Comparison of ENCODE assay signal across 8 cellular contexts in genomic region chr20:36951198-36951976, GRCh38. TPM values are rescaled to one million over a fixed set of nuclear protein-coding genes. Genes with fewer than 3 reads are reported as not detected.
DNase-seq lines count a peak whose midpoint lies in the region; ATAC-seq, FAIRE-seq and TF ChIP-seq lines count a peak whose summit lies in the region.

TSS of gene SAMHD1 (minus strand) at chr20:36951708. CDS start at chr20:36951643, 65 bp downstream.

- H3K4me3 ChIP-seq in WI38 (ENCODE audit: low read depth, low read length) (peak within 1 kb of the TSS; percentile 83), bronchial epithelial cell (ENCODE audit: low read depth, low read length) (peak within 1 kb of the TSS; percentile 62)

- no peak for TF ChIP-seq CTCF in WI38 (IDR thresholded peaks at IDR 0.05; ENCODE audit: low read depth, low read length)
- TF ChIP-seq CTCF in bronchial epithelial cell (IDR thresholded peaks at IDR 0.05; ENCODE audit: insufficient read depth, low read length, severe bottlenecking): peak; percentile 8

- no peak for FAIRE-seq in bronchial epithelial cell (lab: Jason Lieb, UNC)

- ATAC-seq in GM18868 (IDR thresholded peaks at IDR 0.05; ENCODE audit: unreplicated experiment) (peak; percentile 95), HG03108 (IDR thresholded peaks at IDR 0.05; ENCODE audit: unreplicated experiment) (peak; percentile 88)

- no peaks in the 10 kb centered on the region for H3K27me3 ChIP-seq in bronchial epithelial cell (ENCODE audit: control insufficient read depth, insufficient read depth, low read length)

- H3K36me3 ChIP-seq in bronchial epithelial cell (ENCODE audit: control insufficient read depth, insufficient read depth, low read length): no peaks in the 10 kb centered on the region

- DNase-seq in ACHN (peak; percentile 98), NCI-H2227 (lab: John Stamatoyannopoulos, UW; ENCODE audit: unreplicated experiment) (peak; percentile 99), bronchial epithelial cell (ENCODE audit: low read depth) (peak; percentile 88), iPS-NIHi7 (ENCODE audit: extremely low spot score) (peak; percentile 100), smooth muscle cell of the brain vasculature (ENCODE audit: low read depth, low spot score) (peak; percentile 89)

- in situ Hi-C loops in ACHN (cut with HindIII; ENCODE audit: low pct_ligation_motif_present, low pct_unique_long_range_greater_than_20kb, low sequenced_read_pairs): no loop called here

RNA-seq across cellular contexts. Expression of gene SAMHD1, which starts in this region (rescaled TPM):
- total RNA-seq in bronchial epithelial cell: 1.8 and 2.2 TPM in 2 replicates

Comparison
In these comparisons a context has a peak if more than half of its experiments do, and no peak if none do; other contexts are left out.
1. Peak in every context shown above with its lines: DNase-seq, ATAC-seq and H3K4me3 ChIP-seq.